12 cellular contexts compared by ENCODE assay signal in genomic region chrX:42955349-42955748, GRCh38.
A peak's percentile ranks its signal among the peaks of the same experiment; 100 is the strongest.
DNase-seq lines count a peak whose midpoint lies in the region; ATAC-seq and TF ChIP-seq lines count a peak whose summit lies in the region.
"Had no signal": no experiment of that assay in that cellular context is flagged by ENCODE, and none has a peak within 500 bp of the region (broad histone marks: within the 10 kb centered on the region; RNA-seq: fewer than 3 reads in every experiment).

No MANE protein-coding gene starts in this region.

- peak overlapping the region; percentile 20 for H3K4me3 Mint-ChIP-seq in activated T-helper 17 cell treated with anti-CD3 and anti-CD28 coated beads, Interleukin-2, amount 50 U/mL, for 72 hours

- H3K27ac Mint-ChIP-seq in activated T-helper 17 cell treated with anti-CD3 and anti-CD28 coated beads, Interleukin-2, amount 50 U/mL, for 72 hours, result no peak overlapping the region

- no peaks in the 10 kb centered on the region for H3K9me3 ChIP-seq in esophagus muscularis mucosa
- H3K9me3 ChIP-seq in osteoblast (ENCODE audit: low read depth, low read length), result no peaks in the 10 kb centered on the region

- no peaks in the 10 kb centered on the region for H4K20me1 ChIP-seq in osteoblast (ENCODE audit: insufficient read depth, low read length)

- no peaks in the 10 kb centered on the region for H3K4me1 Mint-ChIP-seq in activated T-helper 17 cell treated with anti-CD3 and anti-CD28 coated beads, Interleukin-2, amount 50 U/mL, for 72 hours

- ATAC-seq in GM18520 (IDR thresholded peaks at IDR 0.05; ENCODE audit: unreplicated experiment) (peak; percentile 61), GM21576 (IDR thresholded peaks at IDR 0.05; ENCODE audit: unreplicated experiment) (peak; percentile 84), HG03378 (IDR thresholded peaks at IDR 0.05; ENCODE audit: unreplicated experiment) (peak; percentile 86)
- no peak for ATAC-seq in activated T-helper 17 cell treated with anti-CD3 and anti-CD28 coated beads, Interleukin-2, amount 50 U/mL, for 72 hours (replicated peaks)
- ATAC-seq: left lobe of liver had no signal

- DNase-seq in activated CD4-positive, CD25-positive, alpha-beta regulatory T cell treated with anti-CD3 and anti-CD28 coated beads, Interleukin-2, amount 50 U/mL, for 72 hours, result no peak
- no peak for DNase-seq in ecto neural progenitor cell (ENCODE audit: low spot score)
- no peak for DNase-seq in esophagus muscularis mucosa (ENCODE audit: extremely low spot score)
- DNase-seq in osteoblast (ENCODE audit: insufficient read length, low spot score, missing footprints), result no peak
- DNase-seq: stimulated activated naive CD4-positive, alpha-beta T cell; T1000 had no signal

- H3K27me3 Mint-ChIP-seq in activated T-helper 17 cell treated with anti-CD3 and anti-CD28 coated beads, Interleukin-2, amount 50 U/mL, for 72 hours, result no peaks in the 10 kb centered on the region

- H3K4me3 ChIP-seq in esophagus muscularis mucosa (no peak overlapping the region), osteoblast (ENCODE audit: insufficient read depth, low read length) (no peak overlapping the region)

- H2AFZ ChIP-seq in osteoblast (ENCODE audit: low read length), result no peak overlapping the region

- H3K27ac ChIP-seq in esophagus muscularis mucosa (replicated peaks in 1 of 4), result no peak overlapping the region
- no peak overlapping the region for H3K27ac ChIP-seq in osteoblast (ENCODE audit: low read depth, low read length)
- H3K27ac ChIP-seq: HL-60 had no signal

- no peak overlapping the region for H3K4me2 ChIP-seq in osteoblast (ENCODE audit: insufficient read depth, low read length)

- H3K4me1 ChIP-seq in esophagus muscularis mucosa (no peaks in the 10 kb centered on the region), osteoblast (ENCODE audit: insufficient read depth, low read length) (no peaks in the 10 kb centered on the region)

- no peak for TF ChIP-seq POLR2A in esophagus muscularis mucosa (IDR thresholded peaks at IDR 0.05; ENCODE audit: low read depth)

- no peaks in the 10 kb centered on the region for H3K9me3 Mint-ChIP-seq in activated T-helper 17 cell treated with anti-CD3 and anti-CD28 coated beads, Interleukin-2, amount 50 U/mL, for 72 hours

- no peaks in the 10 kb centered on the region for H3K36me3 ChIP-seq in esophagus muscularis mucosa
- no peaks in the 10 kb centered on the region for H3K36me3 ChIP-seq in osteoblast (ENCODE audit: insufficient read depth, low read length)

- no peak for TF ChIP-seq CTCF in esophagus muscularis mucosa (IDR thresholded peaks at IDR 0.05)
- TF ChIP-seq CTCF in osteoblast (IDR thresholded peaks at IDR 0.05; ENCODE audit: extremely low read depth, low read depth, low read length), result no peak

- intact Hi-C loops in esophagus muscularis mucosa (cut with DNase I), result no loop called here

- no peaks in the 10 kb centered on the region for H3K36me3 Mint-ChIP-seq in activated T-helper 17 cell treated with anti-CD3 and anti-CD28 coated beads, Interleukin-2, amount 50 U/mL, for 72 hours (ENCODE audit: low read depth)

- 61% methylated on average over 2 of the region's 2 CpGs for WGBS in esophagus muscularis mucosa

- H3K27me3 ChIP-seq in esophagus muscularis mucosa (no peaks in the 10 kb centered on the region), osteoblast (ENCODE audit: insufficient read depth, low read length) (no peaks in the 10 kb centered on the region)

- H3K79me2 ChIP-seq in osteoblast (ENCODE audit: insufficient read depth, low read length), result no peaks in the 10 kb centered on the region

- no peak for TF ChIP-seq EP300 in esophagus muscularis mucosa (IDR thresholded peaks at IDR 0.05)
